Comparison of ENCODE assay signal across 24 cellular contexts in the genomic region with DNA sequence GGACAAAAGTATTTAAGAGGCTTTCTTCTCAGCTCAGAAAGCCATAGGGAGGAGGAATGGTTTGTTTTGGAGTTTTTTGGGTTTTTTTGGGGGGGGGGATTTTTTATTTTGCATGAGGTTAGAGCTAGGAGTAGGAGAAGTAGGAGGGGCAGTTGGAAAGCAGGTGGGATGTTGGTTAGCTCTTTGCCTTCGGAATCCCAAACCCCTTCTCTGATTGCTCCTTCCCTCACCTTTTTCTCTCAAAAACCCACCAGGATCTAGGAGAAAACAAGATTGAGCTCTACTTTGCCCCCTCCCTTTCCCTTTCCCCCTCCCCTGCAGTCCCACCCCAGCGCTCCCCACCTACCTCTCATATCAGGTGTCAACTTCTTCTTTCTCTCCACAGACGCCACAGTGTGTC.
"Had no signal": no experiment of that assay in that cellular context is flagged by ENCODE, and none has a peak within 500 bp of the region (broad histone marks: within the 10 kb centered on the region; RNA-seq: fewer than 3 reads in every experiment).

No MANE protein-coding gene starts in this region.

- H3K9me3 ChIP-seq: esophagus squamous epithelium, gastroesophageal sphincter, heart left ventricle, neutrophil, suprapubic skin had no signal

- H2AFZ ChIP-seq: parathyroid adenoma had no signal

- H3K4me1 ChIP-seq: gastroesophageal sphincter had no signal

- ATAC-seq: activated CD8-positive, alpha-beta T cell treated with anti-CD3 and anti-CD28 coated beads, Interleukin-2, amount 10 ng/mL, durations not matched to agents 7 days and 5 days; gastroesophageal sphincter; left cardiac atrium; natural killer cell; right cardiac atrium; stimulated activated effector memory CD8-positive, alpha-beta T cell treated with anti-CD3 and anti-CD28 coated beads, Interleukin-12 subunit alpha, Interleukin-12 subunit beta, amount 100 ng/mL, for 72 hours; stimulated activated naive CD8-positive, alpha-beta T cell treated with anti-CD3 and anti-CD28 coated beads, Interleukin-15, amount 100 ng/mL, for 72 hours had no signal

- H3K9ac ChIP-seq: parathyroid adenoma had no signal

- H3K27ac ChIP-seq: gastroesophageal sphincter, neutrophil, parathyroid adenoma, suprapubic skin had no signal

- DNase-seq: activated CD4-positive, alpha-beta T cell treated with anti-CD3 and anti-CD28 coated beads for 1 hour; activated CD4-positive, alpha-beta T cell treated with anti-CD3 and anti-CD28 coated beads, Interleukin-2, amount 50 U/mL, for 1 hour; activated CD8-positive, alpha-beta T cell treated with anti-CD3 and anti-CD28 coated beads, Interleukin-2, amount 10 ng/mL, durations not matched to agents 7 days and 5 days; activated gamma-delta T cell treated with Interleukin-2 at 50 U/mL for 16 hours; anterior cingulate cortex; central memory CD4-positive, alpha-beta T cell; endodermal cell; esophagus squamous epithelium; heart left ventricle; islet precursor cell; left cardiac atrium; midbrain; natural killer cell; right cardiac atrium; stimulated activated CD4-positive, alpha-beta T cell treated with anti-CD3 and anti-CD28 coated beads, Interleukin-2, amount 100 ng/mL, for 24 hours; stimulated activated naive CD8-positive, alpha-beta T cell treated with anti-CD3 and anti-CD28 coated beads, Interleukin-15, amount 100 ng/mL, for 72 hours; T-helper 9 cell; trophoblast cell had no signal

- H3K36me3 ChIP-seq: esophagus squamous epithelium, gastroesophageal sphincter, heart left ventricle, neutrophil, suprapubic skin had no signal

- H3K27me3 ChIP-seq: suprapubic skin had no signal

- H3K4me3 ChIP-seq: esophagus squamous epithelium, gastroesophageal sphincter, heart left ventricle, lung, suprapubic skin had no signal
